ENCODE assay signal across 8 cellular contexts in genomic region chr1:84166797-84167196, GRCh38. TPM values are rescaled to one million over a fixed set of nuclear protein-coding genes. Genes with fewer than 3 reads are reported as not detected.
DNase-seq lines count a peak whose midpoint lies in the region; ATAC-seq and TF ChIP-seq lines count a peak whose summit lies in the region.

No MANE protein-coding gene starts in this region.

- POLR2A ChIA-PET in Panc1 (lab: Charles Lee), result no interaction called here

- CTCF ChIA-PET in Panc1 (lab: Charles Lee), result no interaction called here

- H3K27ac ChIP-seq in Panc1 (ENCODE audit: low read length), result 0 out of 2 replicates have a peak overlapping the region, but pooled peaks have one; percentile 8
- H3K27ac ChIP-seq in brain microvascular endothelial cell, result no peak overlapping the region

- H3K9me3 ChIP-seq in Panc1 (ENCODE audit: control insufficient read depth, insufficient read depth, low read depth, low read length), result peaks cover 3% of the 10 kb centered on the region; the same call in 1 of the 2 replicates

- no peaks in the 10 kb centered on the region for H3K27me3 ChIP-seq in Panc1 (ENCODE audit: control insufficient read depth, insufficient read depth, low read length)
- no peaks in the 10 kb centered on the region for H3K27me3 ChIP-seq in brain microvascular endothelial cell (replicated peaks)

- TF ChIP-seq CTCF in Panc1 (IDR thresholded peaks at IDR 0.05) (no peak), brain microvascular endothelial cell (IDR thresholded peaks at IDR 0.05; ENCODE audit: low read depth, low read length, missing control alignments) (no peak)

- H3K4me1 ChIP-seq in Panc1 (ENCODE audit: control insufficient read depth, insufficient read depth, low read length), result peaks cover 32% of the 10 kb centered on the region; the same call in 1 of the 2 replicates

- DNase-seq in activated naive CD4-positive, alpha-beta T cell treated with anti-CD3 and anti-CD28 coated beads, Interleukin-2, amount 50 U/mL, for 72 hours (ENCODE audit: low spot score in 2 of 2), result no peak
- DNase-seq in activated naive CD4-positive, alpha-beta T cell (lab: John Stamatoyannopoulos, UW), result no peak
- DNase-seq in Panc1 (ENCODE audit: low read depth, low spot score) (no peak), NCI-H1694 (lab: John Stamatoyannopoulos, UW) (no peak), left ventricle myocardium superior (no peak), brain microvascular endothelial cell (no peak)

- in situ Hi-C loops in Panc1 (cut with HindIII; ENCODE audit: low pct_unique_long_range_greater_than_20kb, low sequenced_read_pairs), result no loop called here
- in situ Hi-C loops in brain microvascular endothelial cell (cut with HindIII; ENCODE audit: low pct_ligation_motif_present, low sequenced_read_pairs), result loop anchor here (25.0 kb wide), 1 partner anchor 446 kb away; no protein-coding TSS in a partner anchor

- H3K9me3 Mint-ChIP-seq in activated naive CD4-positive, alpha-beta T cell treated with anti-CD3 and anti-CD28 coated beads, Interleukin-2, amount 50 U/mL, for 72 hours, result no peaks in the 10 kb centered on the region

- H3K36me3 Mint-ChIP-seq in activated naive CD4-positive, alpha-beta T cell treated with anti-CD3 and anti-CD28 coated beads, Interleukin-2, amount 50 U/mL, for 72 hours, result no peaks in the 10 kb centered on the region

- H3K36me3 ChIP-seq in Panc1 (ENCODE audit: control insufficient read depth, insufficient read depth, low read length), result no peaks in the 10 kb centered on the region
- no peaks in the 10 kb centered on the region for H3K36me3 ChIP-seq in brain microvascular endothelial cell (replicated peaks)

- no TSS peak for BruUV-seq in Panc1 (replicated peaks; lab: Mats Ljungman, UMichigan)

- H3K27ac Mint-ChIP-seq in activated naive CD4-positive, alpha-beta T cell treated with anti-CD3 and anti-CD28 coated beads, Interleukin-2, amount 50 U/mL, for 72 hours, result peak overlapping the region in 1 of 2 donors; percentile 10

- peak; percentile 85 to 87 for ATAC-seq in activated naive CD4-positive, alpha-beta T cell treated with anti-CD3 and anti-CD28 coated beads, Interleukin-2, amount 50 U/mL, for 72 hours
- ATAC-seq in HG02870 (IDR thresholded peaks at IDR 0.05; ENCODE audit: unreplicated experiment) (peak; percentile 88), Panc1 (no peak), HG03280 (IDR thresholded peaks at IDR 0.05; ENCODE audit: unreplicated experiment) (no peak), left ventricle myocardium superior (no peak)

- H3K4me3 ChIP-seq in Panc1 (ENCODE audit: low read depth in 2 of 2, low read length in 2 of 2) (no peak overlapping the region; a peak in 1 of 4 replicates), brain microvascular endothelial cell (ENCODE audit: low read depth, low read length) (no peak overlapping the region)

- intact Hi-C loops in Panc1 (cut with micrococcal nuclease; ENCODE audit: unreplicated experiment) (no loop called here), left ventricle myocardium superior (cut with micrococcal nuclease) (no loop called here)

RNA-seq across cellular contexts. Expression of gene PRKACB, which starts 22.7 kb away (rescaled TPM):
- 10 to 100 TPM; 20.7 to 25.2 TPM for total RNA-seq in activated naive CD4-positive, alpha-beta T cell treated with anti-CD3 and anti-CD28 coated beads, Interleukin-2, amount 50 U/mL, for 72 hours
- total RNA-seq in Panc1 (2021; ENCODE audit: unreplicated experiment), result 54.9 TPM
- polyA plus RNA-seq in Panc1 (2012; ENCODE audit: insufficient read length), result 16.6 TPM
- total RNA-seq in left ventricle myocardium superior, result 35.2 TPM

Comparison
In these comparisons a context has a peak if more than half of its experiments do, and no peak if none do; other contexts are left out.
1. ATAC-seq: peak in activated naive CD4-positive, alpha-beta T cell treated with anti-CD3 and anti-CD28 coated beads, Interleukin-2, amount 50 U/mL, for 72 hours (2 of 2) and HG02870 (single experiment); none in Panc1 (single experiment), HG03280 (single experiment) and left ventricle myocardium superior (single experiment).